In the genomic region with DNA sequence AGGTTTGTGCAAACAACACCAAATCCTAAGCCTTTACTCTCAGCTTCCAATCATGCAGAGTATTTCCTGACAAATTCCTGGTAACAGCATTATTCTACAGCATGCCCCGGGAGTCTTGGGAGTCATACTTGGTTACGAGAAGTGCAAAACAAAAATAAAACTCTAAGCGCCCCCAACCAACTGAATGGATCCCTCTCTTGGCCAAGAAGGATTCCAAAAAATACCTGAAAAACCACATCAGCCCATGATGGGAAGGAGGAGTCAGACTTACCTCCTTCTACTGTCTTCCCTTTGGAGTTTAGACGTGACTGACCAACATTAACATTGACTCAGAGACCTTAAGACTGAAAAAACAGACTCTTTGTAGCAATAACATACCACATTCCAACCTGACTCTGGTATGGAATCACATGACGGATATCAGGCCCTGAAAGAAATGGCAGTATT, we compare ENCODE assay signal across 1 cellular context.
A peak's percentile ranks its signal among the peaks of the same experiment; 100 is the strongest.
TF ChIP-seq lines count a peak whose summit lies in the region.

No MANE protein-coding gene starts in this region.

TF ChIP-seq in endothelial cell of umbilical vein, 7 proteins besides CTCF, POLR2A, EP300 and RAD21:
- TF ChIP-seq EZH2 (IDR thresholded peaks at IDR 0.05; ENCODE audit: borderline replicate concordance, low read depth, low read length, severe bottlenecking) (no peak), JUN (IDR thresholded peaks at IDR 0.05; ENCODE audit: borderline replicate concordance, insufficient read depth, insufficient read length, low read depth) (peak; percentile 57)
